1 cellular context compared by ENCODE assay signal in genomic region chr1:161832299-161832907, GRCh38.
TF ChIP-seq lines count a peak whose summit lies in the region.
"Not testable (repeated sequence)": the region's sequence is repeated elsewhere in the genome, so short reads cannot be mapped to it uniquely, and the experiment has no call there.

No MANE protein-coding gene starts in this region.

TF ChIP-seq in HepG2, 621 proteins besides CTCF, POLR2A, EP300 and RAD21 (continued from another document and continues in another):
- TF ChIP-seq ZNF280B (CRISPR knock-in tag; IDR thresholded peaks at IDR 0.05; ENCODE audit: borderline replicate concordance) (peak; percentile 69; the same call in 1 of the 2 replicates), ARID4A (CRISPR knock-in tag; IDR thresholded peaks at IDR 0.05; ENCODE audit: borderline replicate concordance) (0 out of 2 replicates have a peak, but pooled peaks have one; percentile 32), RXRB (CRISPR knock-in tag; IDR thresholded peaks at IDR 0.05; ENCODE audit: borderline replicate concordance) (0 out of 2 replicates have a peak, but pooled peaks have one; percentile 11), TARDBP (CRISPR knock-in tag; IDR thresholded peaks at IDR 0.05) (0 out of 2 replicates have a peak, but pooled peaks have one; percentile 64), ARID5B (CRISPR knock-in tag; IDR thresholded peaks at IDR 0.05) (peak; percentile 64; the same call in 1 of the 2 replicates), ZNF687 (CRISPR knock-in tag; IDR thresholded peaks at IDR 0.05) (peak; percentile 62), SOX13 (CRISPR knock-in tag; conservative IDR thresholded peaks at IDR 0.05 in 1 of 2, IDR thresholded peaks at IDR 0.05 in 1 of 2) (peak in 1 of 2 experiments; percentile 23; a peak in 1 of 4 replicates), ZMYM3 (CRISPR knock-in tag; IDR thresholded peaks at IDR 0.05) (peak; percentile 57; the same call in 1 of the 2 replicates), NR2F1 (CRISPR knock-in tag; IDR thresholded peaks at IDR 0.05) (peak in 1 of 2 experiments; percentile 16; a peak in 1 of 4 replicates), FOXP1 (CRISPR knock-in tag; IDR thresholded peaks at IDR 0.05) (peak; percentile 61), TFDP1 (CRISPR knock-in tag; IDR thresholded peaks at IDR 0.05; ENCODE audit: borderline replicate concordance) (0 out of 2 replicates have a peak, but pooled peaks have one; percentile 14), FOXK2 (IDR thresholded peaks at IDR 0.05) (peak; percentile 37; the same call in 1 of the 2 replicates), ETV5 (CRISPR knock-in tag; IDR thresholded peaks at IDR 0.05; ENCODE audit: borderline replicate concordance) (peak; percentile 62; the same call in 1 of the 2 replicates), HIC2 (CRISPR knock-in tag; IDR thresholded peaks at IDR 0.05; ENCODE audit: low read depth) (0 out of 2 replicates have a peak, but pooled peaks have one; percentile 32), POGZ (CRISPR knock-in tag; IDR thresholded peaks at IDR 0.05) (peak; percentile 55), REPIN1 (CRISPR knock-in tag; IDR thresholded peaks at IDR 0.05; ENCODE audit: borderline replicate concordance, low read depth) (peak; percentile 54; the same call in 1 of the 2 replicates), CSRNP1 (CRISPR knock-in tag; IDR thresholded peaks at IDR 0.05) (0 out of 2 replicates have a peak, but pooled peaks have one; percentile 34), ZMYM4 (CRISPR knock-in tag; IDR thresholded peaks at IDR 0.05) (peak; percentile 66), SP5 (CRISPR knock-in tag; IDR thresholded peaks at IDR 0.05; ENCODE audit: borderline replicate concordance, low read depth) (peak; percentile 62), ZNF354B (CRISPR knock-in tag; IDR thresholded peaks at IDR 0.05) (0 out of 2 replicates have a peak, but pooled peaks have one; percentile 32), ZFX (CRISPR knock-in tag; IDR thresholded peaks at IDR 0.05; ENCODE audit: low read depth) (peak; percentile 29; the same call in 1 of the 2 replicates), PITX1 (CRISPR knock-in tag; IDR thresholded peaks at IDR 0.05) (peak; percentile 35; the same call in 1 of the 2 replicates), ZBTB34 (CRISPR knock-in tag; IDR thresholded peaks at IDR 0.05) (0 out of 2 replicates have a peak, but pooled peaks have one; percentile 32), ZNF292 (CRISPR knock-in tag; IDR thresholded peaks at IDR 0.05; ENCODE audit: borderline replicate concordance, low read depth) (peak; percentile 81; the same call in 1 of the 2 replicates), BRF2 (CRISPR knock-in tag; IDR thresholded peaks at IDR 0.05) (0 out of 2 replicates have a peak, but pooled peaks have one; percentile 27), HNF4A (CRISPR knock-in tag; IDR thresholded peaks at IDR 0.05) (peak; percentile 21), HDAC2 (CRISPR knock-in tag; IDR thresholded peaks at IDR 0.05) (0 out of 2 replicates have a peak, but pooled peaks have one; percentile 31), FOXK1 (CRISPR knock-in tag; IDR thresholded peaks at IDR 0.05; ENCODE audit: borderline replicate concordance, low read depth) (peak; percentile 58; the same call in 1 of the 2 replicates)
- TF ChIP-seq SOX13, FOXP1 (IDR thresholded peaks at IDR 0.05): not testable (repeated sequence)
